7 cellular contexts compared by ENCODE assay signal in the genomic region with DNA sequence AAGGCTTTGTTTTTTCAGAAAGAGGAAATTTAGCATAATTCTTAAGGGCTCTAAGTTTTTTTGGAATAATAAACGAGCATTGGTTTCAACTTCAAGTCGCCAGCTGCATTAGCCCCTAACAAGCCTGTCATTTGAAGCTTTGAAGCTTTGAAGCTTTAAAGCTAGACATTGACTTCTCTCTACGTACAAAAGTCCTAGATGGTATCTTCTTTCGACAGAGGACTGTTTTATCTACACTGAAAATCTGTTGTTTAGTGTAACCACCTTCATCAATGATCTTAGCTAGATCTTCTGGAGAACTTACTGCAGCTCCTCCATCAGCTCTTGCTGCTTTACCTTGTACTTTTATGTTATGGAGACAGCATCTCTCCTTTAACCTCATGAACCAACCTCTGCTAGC.
"Had no signal": no experiment of that assay in that cellular context is flagged by ENCODE, and none has a peak within 500 bp of the region (broad histone marks: within the 10 kb centered on the region; RNA-seq: fewer than 3 reads in every experiment).

No MANE protein-coding gene starts in this region.

- ATAC-seq: HepG2, K562 had no signal

- H3K4me3 ChIP-seq: K562 had no signal

- H3K4me1 Mint-ChIP-seq: IgD-negative memory B cell had no signal

- H3K27ac Mint-ChIP-seq: IgD-negative memory B cell had no signal

- H3K9ac ChIP-seq: KMS-11 had no signal

- H3K36me3 Mint-ChIP-seq: IgD-negative memory B cell had no signal

- H3K4me2 ChIP-seq: KMS-11 had no signal

- H3K4me3 Mint-ChIP-seq: IgD-negative memory B cell had no signal

- DNase-seq: KBM-7, KG1 had no signal

- H3K27ac ChIP-seq: HL-60, KMS-11 had no signal
